In the genomic region with DNA sequence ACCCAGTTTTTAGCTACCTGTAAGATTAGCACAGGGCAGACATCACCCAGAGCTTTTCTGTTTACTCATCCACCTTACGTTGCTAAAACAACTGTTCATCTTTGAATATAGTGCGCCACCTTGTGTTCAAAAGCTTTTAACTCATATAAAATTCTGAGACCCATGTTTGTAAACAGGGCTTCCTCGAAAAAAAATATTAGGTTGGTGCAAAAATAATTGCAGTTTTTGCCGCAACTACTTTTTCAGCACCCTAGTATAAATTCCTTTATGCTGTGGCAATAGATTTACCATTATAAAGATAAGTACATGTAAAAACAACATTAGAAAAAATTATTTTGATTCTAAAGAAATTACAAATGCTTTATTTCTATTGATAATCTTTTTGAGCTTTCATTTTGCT, we compare ENCODE assay signal across 8 cellular contexts.
DNase-seq lines count a peak whose midpoint lies in the region; ATAC-seq and TF ChIP-seq lines count a peak whose summit lies in the region.

No MANE protein-coding gene starts in this region.

- peaks cover 50% of the 10 kb centered on the region for H3K36me3 Mint-ChIP-seq in activated T-cell treated with anti-CD3 and anti-CD28 coated beads, Interleukin-2, amount 50 U/mL, for 24 hours (ENCODE audit: low read depth)

- H3K9me3 Mint-ChIP-seq in activated T-cell treated with anti-CD3 and anti-CD28 coated beads, Interleukin-2, amount 50 U/mL, for 24 hours, result no peaks in the 10 kb centered on the region

- in situ Hi-C loops in astrocyte of the spinal cord (cut with HindIII; ENCODE audit: low sequenced_read_pairs), result no loop called here

- no peak overlapping the region for H3K4me3 Mint-ChIP-seq in activated T-cell treated with anti-CD3 and anti-CD28 coated beads, Interleukin-2, amount 50 U/mL, for 24 hours

- intact Hi-C loops in spleen (cut with DNase I; ENCODE audit: low total_unique reads), result loop anchor here (10.0 kb wide), 1 partner anchor 872 kb away; no protein-coding TSS in a partner anchor

- peaks cover 0 to 3% (median 0%) of the 10 kb centered on the region in 6 donors for H3K4me1 ChIP-seq in spleen

- peaks cover 0 to 51% (median 11%) of the 10 kb centered on the region in 6 donors for H3K36me3 ChIP-seq in spleen

- no peaks in the 10 kb centered on the region for H3K27me3 Mint-ChIP-seq in activated T-cell treated with anti-CD3 and anti-CD28 coated beads, Interleukin-2, amount 50 U/mL, for 24 hours

- H3K4me1 Mint-ChIP-seq in activated T-cell treated with anti-CD3 and anti-CD28 coated beads, Interleukin-2, amount 50 U/mL, for 24 hours (ENCODE audit: low read depth), result no peaks in the 10 kb centered on the region

- H3K27me3 ChIP-seq in spleen (replicated peaks in 1 of 7), result no peaks in the 10 kb centered on the region

- H3K27ac Mint-ChIP-seq in activated T-cell treated with anti-CD3 and anti-CD28 coated beads, Interleukin-2, amount 50 U/mL, for 24 hours, result no peak overlapping the region

- H3K4me3 ChIP-seq in astrocyte of the spinal cord (ENCODE audit: low read depth, low read length) (no peak overlapping the region), spleen (no peak overlapping the region)

- peak; percentile 17 for DNase-seq in activated T-cell treated with anti-CD3 and anti-CD28 coated beads for 24 hours (ENCODE audit: low read depth)
- DNase-seq in activated T-cell treated with anti-CD3 and anti-CD28 coated beads, Interleukin-2, amount 50 U/mL, for 24 hours, result no peak
- peak; percentile 36 for DNase-seq in HPDE6-E6E7 (ENCODE audit: extremely low spot score)
- peak; percentile 57 for DNase-seq in NCI-H748 treated with DMSO at 0.1 percent for 48 hours (lab: John Stamatoyannopoulos, UW)
- DNase-seq in astrocyte of the spinal cord (ENCODE audit: low read depth, low spot score), result peak; percentile 81
- peak; percentile 25 for DNase-seq in iPS DF 19.7 (ENCODE audit: low read depth, low spot score)
- DNase-seq in spleen, result no peak

- TF ChIP-seq POLR2A in spleen (IDR thresholded peaks at IDR 0.05), result no peak

- ATAC-seq in GM21381 (IDR thresholded peaks at IDR 0.05; ENCODE audit: unreplicated experiment), result peak; percentile 76

- TF ChIP-seq CTCF in astrocyte of the spinal cord (IDR thresholded peaks at IDR 0.05; ENCODE audit: low read depth, low read length) (peak; percentile 45), spleen (IDR thresholded peaks at IDR 0.05 in 8 of 11, conservative IDR thresholded peaks at IDR 0.05 in 3 of 11) (peak; percentile 34 to 68 (median 58))

- H3K27ac ChIP-seq in spleen, result no peak overlapping the region

- WGBS in spleen, 5 donors, result 13 to 23% (median 14%) methylated on average over 4 of the region's 4 CpGs

- H3K9me3 ChIP-seq in spleen, result no peaks in the 10 kb centered on the region

Comparison
In these comparisons a context has a peak if more than half of its experiments do, and no peak if none do; other contexts are left out.
1. DNase-seq: peak in activated T-cell treated with anti-CD3 and anti-CD28 coated beads for 24 hours (single experiment), HPDE6-E6E7 (single experiment), NCI-H748 treated with DMSO at 0.1 percent for 48 hours (single experiment), astrocyte of the spinal cord (single experiment) and iPS DF 19.7 (single experiment); none in activated T-cell treated with anti-CD3 and anti-CD28 coated beads, Interleukin-2, amount 50 U/mL, for 24 hours (single experiment) and spleen (single experiment).